In the genomic region with DNA sequence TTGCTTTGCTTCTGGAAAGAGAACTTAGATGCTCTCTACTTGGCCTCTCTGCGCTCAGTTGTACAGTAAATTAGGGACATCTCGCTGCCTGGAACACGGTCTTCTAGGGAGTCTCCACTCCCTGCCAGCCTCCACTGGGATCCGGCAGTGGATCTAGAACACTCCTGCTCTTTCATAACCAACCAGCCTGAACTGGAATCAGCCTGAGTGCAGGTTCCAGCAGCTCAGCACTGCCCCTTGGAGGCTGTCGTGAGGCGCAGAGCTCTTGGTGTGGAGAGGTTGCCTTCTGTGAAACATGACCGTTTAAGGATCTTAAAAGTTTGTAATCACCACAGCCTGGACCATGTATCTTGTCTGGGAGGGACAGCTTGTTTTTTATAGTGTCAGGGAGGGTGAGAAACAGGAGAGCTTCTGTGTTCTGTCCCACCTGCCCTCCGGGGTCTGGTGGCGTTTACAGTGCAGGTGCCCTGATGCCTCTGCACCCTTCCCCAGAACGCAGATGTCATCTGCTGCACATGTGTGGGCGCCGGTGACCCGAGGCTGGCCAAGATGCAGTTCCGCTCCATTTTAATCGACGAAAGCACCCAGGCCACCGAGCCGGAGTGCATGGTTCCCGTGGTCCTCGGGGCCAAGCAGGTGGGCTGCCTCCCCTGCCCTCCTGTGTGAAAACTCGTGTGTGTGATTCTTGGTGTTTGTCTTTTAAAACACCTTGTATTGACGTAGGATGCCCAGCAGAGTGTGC, we compare ENCODE assay signal across 1 cellular context.
TF ChIP-seq lines count a peak whose summit lies in the region.

No MANE protein-coding gene starts in this region.

TF ChIP-seq in Ishikawa, 13 proteins besides CTCF, POLR2A, EP300 and RAD21 (continued from another document):
- no peak for TF ChIP-seq TEAD4 (IDR thresholded peaks at IDR 0.05)
- no peak for TF ChIP-seq ZBTB7A (IDR thresholded peaks at IDR 0.05; ENCODE audit: low read depth)
- TF ChIP-seq CEBPB (IDR thresholded peaks at IDR 0.05) = no peak
